Comparison of ENCODE assay signal across 8 cellular contexts in the genomic region with DNA sequence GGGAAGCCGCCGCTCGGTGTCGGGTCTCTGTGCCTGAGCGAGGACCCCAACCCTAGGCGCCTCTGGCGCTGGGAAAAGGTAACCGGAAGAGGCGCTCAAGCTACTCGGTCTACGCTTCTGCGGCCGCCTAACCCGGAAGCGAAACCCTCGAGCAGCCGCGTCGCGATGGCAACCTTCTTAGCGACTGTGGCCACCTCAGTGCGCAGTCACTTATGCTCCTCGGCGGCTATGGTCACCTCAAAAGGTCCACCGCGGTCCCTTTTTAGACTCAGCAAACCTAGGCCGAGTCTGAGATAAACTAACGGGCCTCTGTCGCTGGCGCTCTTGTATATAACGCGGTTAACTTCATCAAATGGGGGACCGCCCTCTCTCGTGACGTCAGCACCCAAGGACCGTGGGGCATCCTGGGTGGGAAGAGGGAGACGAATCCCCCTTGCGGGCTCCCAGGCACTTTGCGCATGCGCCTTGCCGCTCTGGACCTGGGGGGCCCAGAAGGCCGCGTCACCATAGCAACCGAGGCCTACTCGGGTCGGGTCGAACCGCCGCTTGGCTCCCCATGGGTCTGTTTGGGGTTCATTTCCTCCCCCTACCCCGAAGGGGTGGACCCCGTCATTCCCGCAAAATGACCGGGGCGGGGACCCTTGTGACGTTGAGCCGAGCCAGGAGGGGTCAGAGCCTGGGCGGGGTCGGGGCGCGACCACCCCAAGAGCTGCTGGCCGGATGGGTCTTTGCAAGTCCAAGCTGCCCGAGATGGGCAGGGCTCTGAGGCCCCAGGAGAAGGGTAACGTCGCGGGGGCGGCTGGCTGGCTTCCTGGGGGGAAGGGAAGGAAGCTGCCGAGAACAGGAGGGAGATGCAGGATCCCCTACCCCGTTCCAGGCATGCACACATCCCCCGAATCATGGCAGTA. TPM values are rescaled to one million over a fixed set of nuclear protein-coding genes. Genes with fewer than 3 reads are reported as not detected.
A peak's percentile ranks its signal among the peaks of the same experiment; 100 is the strongest.
DNase-seq lines count a peak whose midpoint lies in the region; ATAC-seq lines count a peak whose summit lies in the region.

A gene with protein sequence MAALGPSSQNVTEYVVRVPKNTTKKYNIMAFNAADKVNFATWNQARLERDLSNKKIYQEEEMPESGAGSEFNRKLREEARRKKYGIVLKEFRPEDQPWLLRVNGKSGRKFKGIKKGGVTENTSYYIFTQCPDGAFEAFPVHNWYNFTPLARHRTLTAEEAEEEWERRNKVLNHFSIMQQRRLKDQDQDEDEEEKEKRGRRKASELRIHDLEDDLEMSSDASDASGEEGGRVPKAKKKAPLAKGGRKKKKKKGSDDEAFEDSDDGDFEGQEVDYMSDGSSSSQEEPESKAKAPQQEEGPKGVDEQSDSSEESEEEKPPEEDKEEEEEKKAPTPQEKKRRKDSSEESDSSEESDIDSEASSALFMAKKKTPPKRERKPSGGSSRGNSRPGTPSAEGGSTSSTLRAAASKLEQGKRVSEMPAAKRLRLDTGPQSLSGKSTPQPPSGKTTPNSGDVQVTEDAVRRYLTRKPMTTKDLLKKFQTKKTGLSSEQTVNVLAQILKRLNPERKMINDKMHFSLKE (minus strand): TSS at position 91 of the 908 bp plus-strand sequence. CDS start 169 bp downstream, outside the sequence.

- no peaks in the 10 kb centered on the region for H3K27me3 ChIP-seq in CD4-positive, alpha-beta memory T cell (ENCODE audit: insufficient read depth, low read length)
- no peaks in the 10 kb centered on the region for H3K27me3 ChIP-seq in effector memory CD4-positive, alpha-beta T cell (replicated peaks; ENCODE audit: control insufficient read depth, insufficient read depth, low read length, poor library complexity, severe bottlenecking)

- peak within 1 kb of the TSS; percentile 93 to 98 (median 96) for H3K4me3 Mint-ChIP-seq in CD4-positive, alpha-beta memory T cell

- peaks cover 17 to 30% (median 23%) of the 10 kb centered on the region in 4 donors for H3K4me1 Mint-ChIP-seq in CD4-positive, alpha-beta memory T cell

- H3K36me3 ChIP-seq in CD4-positive, alpha-beta memory T cell (ENCODE audit: insufficient read depth, low read length), result peaks cover 16% of the 10 kb centered on the region
- H3K36me3 ChIP-seq in effector memory CD4-positive, alpha-beta T cell (ENCODE audit: control insufficient read depth, insufficient read depth, low read length), result peaks cover 17% of the 10 kb centered on the region

- peak; percentile 78 for ATAC-seq in GM19455 (IDR thresholded peaks at IDR 0.05; ENCODE audit: unreplicated experiment)

- peak within 1 kb of the TSS; percentile 96 to 99 (median 98) for H3K27ac Mint-ChIP-seq in CD4-positive, alpha-beta memory T cell

- peaks cover 15% of the 10 kb centered on the region for H3K4me1 ChIP-seq in CD4-positive, alpha-beta memory T cell (ENCODE audit: insufficient read depth, low read length)
- peaks cover 9% of the 10 kb centered on the region for H3K4me1 ChIP-seq in effector memory CD4-positive, alpha-beta T cell (ENCODE audit: control insufficient read depth, insufficient read depth, low read length, poor library complexity, severe bottlenecking)

- DNase-seq in CD4-positive, alpha-beta memory T cell, result peak; percentile 93 to 95 (median 94)
- DNase-seq in HS-5 (ENCODE audit: low read depth), result peak; percentile 85
- DNase-seq in NK-92 treated with Interleukin-12 subunit alpha and Interleukin-12 subunit beta, amount 100 ng/mL, for 24 hours (lab: John Stamatoyannopoulos, UW), result peak; percentile 96
- peak; percentile 98 for DNase-seq in activated CD8-positive, alpha-beta memory T cell treated with anti-CD3 and anti-CD28 coated beads for 24 hours
- peak; percentile 86 to 93 (median 91) for DNase-seq in effector memory CD4-positive, alpha-beta T cell
- DNase-seq in medulla oblongata (ENCODE audit: extremely low spot score), result peak; percentile 97
- DNase-seq in stimulated activated CD8-positive, alpha-beta memory T cell treated with anti-CD3 and anti-CD28 coated beads, Interleukin-12 subunit alpha, Interleukin-12 subunit beta, amount 100 ng/mL, for 1 hour (ENCODE audit: low read depth), result peak; percentile 88

- intact Hi-C loops in CD4-positive, alpha-beta memory T cell (cut with micrococcal nuclease), result loop anchor here (1.0 kb wide), 3 partner anchors 20 to 32 kb away; a partner anchor contains a TSS

- H3K36me3 Mint-ChIP-seq in CD4-positive, alpha-beta memory T cell, result peaks cover 9 to 35% of the 10 kb centered on the region in 2 donors

- no peaks in the 10 kb centered on the region for H3K27me3 Mint-ChIP-seq in CD4-positive, alpha-beta memory T cell

- POLR2A ChIA-PET in CD4-positive, alpha-beta memory T cell (lab: Charles Lee; ENCODE audit: partially characterized antibody), result interaction anchor here (1.0 to 3.6 kb wide), 8 partner anchors 17 to 676 kb away, joined by 4 to 30 read pairs (median 6); a partner anchor contains a TSS

- H3K9me3 Mint-ChIP-seq in CD4-positive, alpha-beta memory T cell, result no peaks in the 10 kb centered on the region

- no peaks in the 10 kb centered on the region for H3K9me3 ChIP-seq in CD4-positive, alpha-beta memory T cell (ENCODE audit: control insufficient read depth in 1 of 2, low read length in 2 of 2)
- no peaks in the 10 kb centered on the region for H3K9me3 ChIP-seq in effector memory CD4-positive, alpha-beta T cell (ENCODE audit: control insufficient read depth, low read length)

- peak within 1 kb of the TSS; percentile 68 to 82 for H3K4me3 ChIP-seq in CD4-positive, alpha-beta memory T cell (ENCODE audit: low read length in 2 of 2)
- H3K4me3 ChIP-seq in effector memory CD4-positive, alpha-beta T cell (ENCODE audit: insufficient read depth, low read depth, low read length, poor library complexity, severe bottlenecking), result peak within 1 kb of the TSS; percentile 79

- CTCF ChIA-PET in CD4-positive, alpha-beta memory T cell (lab: Charles Lee; ENCODE audit: partially characterized antibody), result interaction anchor here (0.5 kb wide), 1 partner anchor 14 kb away, joined by 3 read pairs; no protein-coding TSS in a partner anchor

- peak within 1 kb of the TSS; percentile 96 for H3K27ac ChIP-seq in CD4-positive, alpha-beta memory T cell (ENCODE audit: low read depth, low read length)
- H3K27ac ChIP-seq in effector memory CD4-positive, alpha-beta T cell (ENCODE audit: insufficient read depth, low read length, poor library complexity, severe bottlenecking), result peak within 1 kb of the TSS; percentile 97

RNA-seq across cellular contexts. Expression of the gene that starts here (rescaled TPM):
- 10 to 100 TPM; 56.3 to 57.7 TPM for total RNA-seq in CD4-positive, alpha-beta memory T cell
- polyA plus RNA-seq in CD4-positive, alpha-beta memory T cell, result 10 to 100 TPM in 1 of 2 donors, 1 to 10 TPM in 1; 6.6 to 27.5 TPM

Comparison
In these comparisons a context has a peak if more than half of its experiments do, and no peak if none do; other contexts are left out.
1. Peak in every context shown above with its lines: DNase-seq, ATAC-seq, H3K4me3 ChIP-seq and H3K27ac ChIP-seq.